Comparison of ENCODE assay signal across 8 cellular contexts in genomic region chr9:85522459-85523092, GRCh38.
DNase-seq lines count a peak whose midpoint lies in the region; ATAC-seq lines count a peak whose summit lies in the region.

No MANE protein-coding gene starts in this region.

- peaks cover 13% of the 10 kb centered on the region for H3K4me1 Mint-ChIP-seq in stimulated activated effector memory CD8-positive, alpha-beta T cell treated with anti-CD3 and anti-CD28 coated beads, Interleukin-12 subunit alpha, Interleukin-12 subunit beta, amount 100 ng/mL, for 72 hours

- no peaks in the 10 kb centered on the region for H3K9me3 Mint-ChIP-seq in stimulated activated effector memory CD8-positive, alpha-beta T cell treated with anti-CD3 and anti-CD28 coated beads, Interleukin-12 subunit alpha, Interleukin-12 subunit beta, amount 100 ng/mL, for 72 hours

- H3K36me3 Mint-ChIP-seq in stimulated activated effector memory CD8-positive, alpha-beta T cell treated with anti-CD3 and anti-CD28 coated beads, Interleukin-12 subunit alpha, Interleukin-12 subunit beta, amount 100 ng/mL, for 72 hours, result no peaks in the 10 kb centered on the region

- H3K27ac ChIP-seq in cingulate gyrus (ENCODE audit: low read depth, low read length), result peak overlapping the region; percentile 96

- H3K4me3 Mint-ChIP-seq in stimulated activated effector memory CD8-positive, alpha-beta T cell treated with anti-CD3 and anti-CD28 coated beads, Interleukin-12 subunit alpha, Interleukin-12 subunit beta, amount 100 ng/mL, for 72 hours, result peak overlapping the region; percentile 73

- peak; percentile 63 for DNase-seq in activated CD8-positive, alpha-beta memory T cell treated with anti-CD3 and anti-CD28 coated beads for 24 hours
- DNase-seq in activated CD8-positive, alpha-beta memory T cell treated with anti-CD3 and anti-CD28 coated beads, Interleukin-2, amount 50 U/mL, for 4 hours, result no peak
- DNase-seq in NCI-H748 treated with DMSO at 0.1 percent for 48 hours (lab: John Stamatoyannopoulos, UW), result peak; percentile 62
- DNase-seq in left lobe of liver (ENCODE audit: low spot score), result peak; percentile 55
- DNase-seq in stimulated activated effector memory CD8-positive, alpha-beta T cell treated with anti-CD3 and anti-CD28 coated beads, Interleukin-12 subunit alpha, Interleukin-12 subunit beta, amount 100 ng/mL, for 72 hours (ENCODE audit: low spot score in 2 of 2), result peak; percentile 5 to 65

- ATAC-seq in left lobe of liver (peak; percentile 76), GM19324 (IDR thresholded peaks at IDR 0.05; ENCODE audit: low FRiP score, unreplicated experiment) (no peak), GM21367 (IDR thresholded peaks at IDR 0.05; ENCODE audit: unreplicated experiment) (no peak)
- peak; percentile 69 for ATAC-seq in stimulated activated effector memory CD8-positive, alpha-beta T cell treated with anti-CD3 and anti-CD28 coated beads, Interleukin-12 subunit alpha, Interleukin-12 subunit beta, amount 100 ng/mL, for 72 hours

- H3K27ac Mint-ChIP-seq in stimulated activated effector memory CD8-positive, alpha-beta T cell treated with anti-CD3 and anti-CD28 coated beads, Interleukin-12 subunit alpha, Interleukin-12 subunit beta, amount 100 ng/mL, for 72 hours, result no peak overlapping the region

Comparison
In these comparisons a context has a peak if more than half of its experiments do, and no peak if none do; other contexts are left out.
1. ATAC-seq: peak in left lobe of liver (single experiment) and stimulated activated effector memory CD8-positive, alpha-beta T cell treated with anti-CD3 and anti-CD28 coated beads, Interleukin-12 subunit alpha, Interleukin-12 subunit beta, amount 100 ng/mL, for 72 hours (single experiment); none in GM19324 (single experiment) and GM21367 (single experiment).